Comparison of ENCODE assay signal across 22 cellular contexts in the genomic region with DNA sequence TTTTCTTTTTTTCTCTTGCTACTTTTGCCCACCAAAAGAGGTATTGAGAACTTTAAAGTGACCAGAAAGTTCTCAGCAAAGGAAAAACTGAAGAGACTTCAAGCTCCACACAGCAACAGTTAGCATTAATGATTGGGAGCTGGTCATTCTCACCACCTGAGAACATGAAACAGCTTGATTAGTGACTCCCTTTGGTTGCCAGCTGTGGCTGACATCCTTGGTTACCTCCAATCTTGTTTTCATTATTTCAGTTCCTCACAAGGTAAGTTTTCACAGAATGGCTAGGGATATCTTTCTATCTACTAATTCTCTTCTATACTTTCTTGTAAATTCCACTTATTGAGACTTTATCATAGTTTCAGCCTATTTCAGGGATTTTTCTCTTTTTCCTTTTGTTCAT.
"Had no signal": no experiment of that assay in that cellular context is flagged by ENCODE, and none has a peak within 500 bp of the region (broad histone marks: within the 10 kb centered on the region; RNA-seq: fewer than 3 reads in every experiment).

No MANE protein-coding gene starts in this region.

- DNase-seq: activated CD4-positive, alpha-beta T cell treated with anti-CD3 and anti-CD28 coated beads, Interleukin-2, amount 10 ng/mL, durations not matched to agents 24 days and 14 days; activated CD8-positive, alpha-beta T cell treated with anti-CD3 and anti-CD28 coated beads for 36 hours; activated effector memory CD4-positive, alpha-beta T cell treated with Interleukin-2 at 50 U/mL for 16 hours; activated naive CD4-positive, alpha-beta T cell treated with anti-CD3 and anti-CD28 coated beads, Interleukin-2, amount 10 ng/mL, durations not matched to agents 7 days and 5 days; activated naive CD8-positive, alpha-beta T cell treated with anti-CD3 and anti-CD28 coated beads, Interleukin-2, amount 50 U/mL, for 24 hours; activated T-cell treated with anti-CD3 and anti-CD28 coated beads, Interleukin-2, amount 50 U/mL, for 4 hours; anterior cingulate cortex; brain microvascular endothelial cell; colonic mucosa; foreskin melanocyte; glutamatergic neuron; hippocampal formation; left cardiac atrium; mesendoderm; naive thymus-derived CD4-positive, alpha-beta T cell; ovary; psoas muscle; right cardiac atrium; stimulated activated CD4-positive, alpha-beta T cell treated with anti-CD3 and anti-CD28 coated beads, Interleukin-2, amount 100 ng/mL, for 24 hours; stimulated activated naive CD4-positive, alpha-beta T cell treated with Interleukin-2 at 50 U/mL for 16 hours; thyroid gland had no signal

- ATAC-seq: activated CD8-positive, alpha-beta T cell treated with anti-CD3 and anti-CD28 coated beads for 36 hours; activated naive CD8-positive, alpha-beta T cell treated with anti-CD3 and anti-CD28 coated beads, Interleukin-2, amount 50 U/mL, for 24 hours; activated T-cell treated with anti-CD3 and anti-CD28 coated beads, Interleukin-2, amount 50 U/mL, for 4 hours; naive thymus-derived CD4-positive, alpha-beta T cell; right cardiac atrium had no signal

- H3K4me3 Mint-ChIP-seq: activated CD4-positive, alpha-beta T cell treated with anti-CD3 and anti-CD28 coated beads, Interleukin-2, amount 10 ng/mL, durations not matched to agents 24 days and 14 days; activated CD8-positive, alpha-beta T cell treated with anti-CD3 and anti-CD28 coated beads for 36 hours; activated naive CD4-positive, alpha-beta T cell treated with anti-CD3 and anti-CD28 coated beads, Interleukin-2, amount 10 ng/mL, durations not matched to agents 7 days and 5 days; activated naive CD8-positive, alpha-beta T cell treated with anti-CD3 and anti-CD28 coated beads, Interleukin-2, amount 50 U/mL, for 24 hours; activated T-cell treated with anti-CD3 and anti-CD28 coated beads, Interleukin-2, amount 50 U/mL, for 4 hours; central memory CD8-positive, alpha-beta T cell; naive thymus-derived CD4-positive, alpha-beta T cell had no signal

- H3K4me1 Mint-ChIP-seq: activated CD4-positive, alpha-beta T cell treated with anti-CD3 and anti-CD28 coated beads, Interleukin-2, amount 10 ng/mL, durations not matched to agents 24 days and 14 days; activated naive CD4-positive, alpha-beta T cell treated with anti-CD3 and anti-CD28 coated beads, Interleukin-2, amount 10 ng/mL, durations not matched to agents 7 days and 5 days; activated naive CD8-positive, alpha-beta T cell treated with anti-CD3 and anti-CD28 coated beads, Interleukin-2, amount 50 U/mL, for 24 hours; central memory CD8-positive, alpha-beta T cell; naive thymus-derived CD4-positive, alpha-beta T cell had no signal

- H3K36me3 Mint-ChIP-seq: activated naive CD4-positive, alpha-beta T cell treated with anti-CD3 and anti-CD28 coated beads, Interleukin-2, amount 10 ng/mL, durations not matched to agents 7 days and 5 days; naive thymus-derived CD4-positive, alpha-beta T cell had no signal

- H3K27me3 Mint-ChIP-seq: activated CD4-positive, alpha-beta T cell treated with anti-CD3 and anti-CD28 coated beads, Interleukin-2, amount 10 ng/mL, durations not matched to agents 24 days and 14 days; central memory CD8-positive, alpha-beta T cell had no signal

- H3K27ac Mint-ChIP-seq: activated CD4-positive, alpha-beta T cell treated with anti-CD3 and anti-CD28 coated beads, Interleukin-2, amount 10 ng/mL, durations not matched to agents 24 days and 14 days; activated CD8-positive, alpha-beta T cell treated with anti-CD3 and anti-CD28 coated beads for 36 hours; activated naive CD4-positive, alpha-beta T cell treated with anti-CD3 and anti-CD28 coated beads, Interleukin-2, amount 10 ng/mL, durations not matched to agents 7 days and 5 days; activated naive CD8-positive, alpha-beta T cell treated with anti-CD3 and anti-CD28 coated beads, Interleukin-2, amount 50 U/mL, for 24 hours; naive thymus-derived CD4-positive, alpha-beta T cell had no signal
